In the genomic region with DNA sequence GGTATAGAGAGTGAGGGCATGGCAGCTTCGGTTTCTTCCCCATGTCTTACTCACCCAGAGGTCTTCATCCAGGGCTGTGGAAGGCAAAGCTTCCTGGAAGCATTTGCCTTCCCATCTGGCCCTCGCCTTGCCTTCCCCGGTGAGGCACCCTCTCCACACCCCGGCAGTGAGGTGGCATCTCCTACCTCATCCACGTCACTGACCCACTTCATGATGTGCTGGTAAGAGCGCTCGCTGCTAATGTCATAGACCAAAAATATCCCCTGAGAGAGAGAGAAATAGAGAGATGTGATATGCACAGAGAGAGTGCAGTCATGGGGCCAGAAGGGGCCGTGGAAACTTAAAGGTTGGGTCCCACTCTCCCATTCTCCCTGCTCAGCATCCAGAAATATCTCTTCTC, we compare ENCODE assay signal across 19 cellular contexts. TPM values are rescaled to one million over a fixed set of nuclear protein-coding genes. Genes with fewer than 3 reads are reported as not detected.
DNase-seq lines count a peak whose midpoint lies in the region; ATAC-seq and TF ChIP-seq lines count a peak whose summit lies in the region.
"Had no signal": no experiment of that assay in that cellular context is flagged by ENCODE, and none has a peak within 500 bp of the region (broad histone marks: within the 10 kb centered on the region; RNA-seq: fewer than 3 reads in every experiment).

No MANE protein-coding gene starts in this region.

- H3K4me1 ChIP-seq in heart left ventricle (peaks cover 0 to 56% (median 17%) of the 10 kb centered on the region in 12 donors), neuronal stem cell (ENCODE audit: control insufficient read depth in 2 of 2, insufficient read depth in 1 of 2, low read depth in 1 of 2, low read length in 2 of 2) (peaks cover 0 to 2% of the 10 kb centered on the region in 2 donors)

- no peaks in the 10 kb centered on the region for H3K79me1 ChIP-seq in neuronal stem cell (ENCODE audit: low read depth, low read length)

- no peak overlapping the region for H3K18ac ChIP-seq in neuronal stem cell (ENCODE audit: low read length)

- H2BK120ac ChIP-seq in neuronal stem cell (ENCODE audit: low read depth, low read length) = no peak overlapping the region

- no peak overlapping the region for H4K91ac ChIP-seq in neuronal stem cell (ENCODE audit: low read depth, low read length, poor library complexity)

- 55 to 77% (median 63%) methylated on average over 8 of the region's 8 CpGs for WGBS in heart left ventricle, 4 donors
- WGBS in neuronal stem cell (ENCODE audit: extremely low coverage in 2 of 2, insufficient read length in 2 of 2, insufficient replicate concordance in 1 of 2), 2 donors = no CpG with 5 or more reads among the region's 8 CpGs

- DNase-seq in heart left ventricle (peak in 4 of 5 donors; percentile 76 to 93 (median 78)), neuronal stem cell (ENCODE audit: low spot score) (no peak), DMS153 (lab: John Stamatoyannopoulos, UW) (no peak), UCSD-AML1 (lab: John Stamatoyannopoulos, UW; ENCODE audit: unreplicated experiment) (no peak)
- DNase-seq in stimulated activated CD4-positive, alpha-beta T cell treated with anti-CD3 and anti-CD28 coated beads, Interleukin-2, amount 100 ng/mL, for 48 hours = no peak
- DNase-seq: CD8-positive, alpha-beta memory T cell; GF-D8; HFFc6; MG63; NCI-H1105; NCI-H1694 treated with DMSO at 0.1 percent for 48 hours; NCI-H69; NK-92 treated with Interleukin-12 subunit alpha and Interleukin-12 subunit beta, amount 100 ng/mL, for 24 hours; OCI-M1 had no signal

- peak; percentile 44 to 78 for TF ChIP-seq POLR2A in heart left ventricle (IDR thresholded peaks at IDR 0.05)

- no peak for TF ChIP-seq CTCF in heart left ventricle (IDR thresholded peaks at IDR 0.05)

- H2AFZ ChIP-seq in neuronal stem cell (ENCODE audit: low read length) = no peak overlapping the region

- intact Hi-C loops in heart left ventricle (cut with DNase I) = no loop called here

- H3K4me3 ChIP-seq in heart left ventricle (peak overlapping the region in 11 of 12 donors; percentile 19 to 54 (median 33)), neuronal stem cell (ENCODE audit: low read length in 2 of 2) (no peak overlapping the region)
- H3K4me3 ChIP-seq: MG63 had no signal

- H2BK12ac ChIP-seq in neuronal stem cell (ENCODE audit: low read length) = no peak overlapping the region

- H3K23ac ChIP-seq in neuronal stem cell (ENCODE audit: low read depth, low read length, poor library complexity) = peak overlapping the region; percentile 18

- no peaks in the 10 kb centered on the region for H3K27me3 ChIP-seq in heart left ventricle
- peaks cover 0 to 1% (median 0%) of the 10 kb centered on the region in 3 experiments for H3K27me3 ChIP-seq in neuronal stem cell (ENCODE audit: control insufficient read depth in 3 of 3, insufficient read depth in 3 of 3, low read depth in 1 of 3, low read length in 3 of 3)
- H3K27me3 ChIP-seq: MG63 had no signal

- no peak overlapping the region for H3K4me2 ChIP-seq in neuronal stem cell (ENCODE audit: insufficient read depth, low read length, poor library complexity, severe bottlenecking)

- peak overlapping the region; percentile 32 for H3K27ac ChIP-seq in cingulate gyrus (ENCODE audit: low read depth, low read length)
- peak overlapping the region; percentile 73 to 99 (median 87) for H3K27ac ChIP-seq in heart left ventricle
- no peak overlapping the region for H3K27ac ChIP-seq in neuronal stem cell (replicated peaks; ENCODE audit: low read length)
- H3K27ac ChIP-seq: RWPE1 had no signal

- peak overlapping the region; percentile 0 for H3K9ac ChIP-seq in neuronal stem cell (ENCODE audit: low read depth, low read length, poor library complexity)

- H2AK5ac ChIP-seq in neuronal stem cell (ENCODE audit: low read depth, low read length) = no peak overlapping the region

- ATAC-seq in heart left ventricle (peak; percentile 81 to 91 (median 86)), GM18502 (IDR thresholded peaks at IDR 0.05; ENCODE audit: poor library complexity, unreplicated experiment) (no peak)
- ATAC-seq: HepG2 had no signal

- H3K9me3 ChIP-seq in heart left ventricle (no peaks in the 10 kb centered on the region), neuronal stem cell (replicated peaks in 1 of 2; ENCODE audit: control insufficient read depth in 2 of 2, insufficient read depth in 1 of 2, low read depth in 1 of 2, low read length in 2 of 2) (no peaks in the 10 kb centered on the region)
- H3K9me3 ChIP-seq: MG63 had no signal

- no peak overlapping the region for H2BK15ac ChIP-seq in neuronal stem cell (ENCODE audit: low read length)

- H2BK5ac ChIP-seq in neuronal stem cell (ENCODE audit: low read length) = no peak overlapping the region

- no peak overlapping the region for H4K8ac ChIP-seq in neuronal stem cell (ENCODE audit: low read depth, low read length)

- H3K36me3 ChIP-seq in heart left ventricle (peaks cover 0 to 16% (median 8%) of the 10 kb centered on the region in 9 donors), neuronal stem cell (replicated peaks in 1 of 2; ENCODE audit: control insufficient read depth in 2 of 2, insufficient read depth in 2 of 2, low read length in 2 of 2) (peaks cover 0 to 66% of the 10 kb centered on the region in 2 donors)
- H3K36me3 ChIP-seq: MG63 had no signal

- no peak overlapping the region for H3K14ac ChIP-seq in neuronal stem cell (ENCODE audit: low read length)

- no peak overlapping the region for H3K4ac ChIP-seq in neuronal stem cell (ENCODE audit: low read length)

RNA-seq across cellular contexts. Expression of gene GPX2, which starts 8.3 kb away (rescaled TPM):
- total RNA-seq in heart left ventricle = not detected
- under 1 TPM in 1 of 2 donors, not detected in 1; 0.26 TPM for polyA plus RNA-seq in heart left ventricle
- 0.11 TPM for polyA plus RNA-seq in neuronal stem cell (2013, experiment 1 of 2)
- polyA plus RNA-seq in neuronal stem cell (2013, experiment 2 of 2) = 0.08 TPM
- total RNA-seq: CD8-positive, alpha-beta memory T cell; H4; HFFc6 had no signal
- polyA plus RNA-seq: CD8-positive, alpha-beta memory T cell had no signal

RNA-seq across cellular contexts. Expression of gene RAB15, which starts 21.2 kb away (rescaled TPM):
- total RNA-seq in heart left ventricle = 10 to 100 TPM; 15.2 to 70.4 (median 22.5) TPM
- 10 to 100 TPM; 12.0 to 53.6 TPM for polyA plus RNA-seq in heart left ventricle
- polyA plus RNA-seq in neuronal stem cell (2013, experiment 1 of 2) = 11.7 TPM
- 10.4 TPM for polyA plus RNA-seq in neuronal stem cell (2013, experiment 2 of 2)

RNA-seq across cellular contexts. Expression of gene FNTB, which starts 35.8 kb away (rescaled TPM):
- 10 to 100 TPM; 13.0 to 20.8 (median 16.7) TPM for total RNA-seq in heart left ventricle
- 10 to 100 TPM; 10.5 to 22.5 TPM for polyA plus RNA-seq in heart left ventricle
- 10.8 TPM for polyA plus RNA-seq in neuronal stem cell (2013, experiment 1 of 2)
- polyA plus RNA-seq in neuronal stem cell (2013, experiment 2 of 2) = 11.0 TPM

RNA-seq across cellular contexts. Expression of gene CHURC1, which starts 36.6 kb away (rescaled TPM):
- total RNA-seq in heart left ventricle = 100 to 1,000 TPM in 1 of 9 donors, 10 to 100 TPM in 8; 57.2 to 106 (median 77.3) TPM
- polyA plus RNA-seq in heart left ventricle = 10 to 100 TPM; 51.0 to 53.5 TPM
- 45.0 TPM for polyA plus RNA-seq in neuronal stem cell (2013, experiment 1 of 2)
- polyA plus RNA-seq in neuronal stem cell (2013, experiment 2 of 2) = 46.0 TPM

Comparison
In these comparisons a context has a peak if more than half of its experiments do, and no peak if none do; other contexts are left out.
1. DNase-seq: peak in heart left ventricle (4 of 5); none in neuronal stem cell (single experiment), DMS153 (single experiment), UCSD-AML1 (single experiment) and stimulated activated CD4-positive, alpha-beta T cell treated with anti-CD3 and anti-CD28 coated beads, Interleukin-2, amount 100 ng/mL, for 48 hours (0 of 2).
2. H3K4me3 ChIP-seq: peak in heart left ventricle (11 of 12); none in neuronal stem cell (0 of 2).